20 cellular contexts compared by ENCODE assay signal in the genomic region with DNA sequence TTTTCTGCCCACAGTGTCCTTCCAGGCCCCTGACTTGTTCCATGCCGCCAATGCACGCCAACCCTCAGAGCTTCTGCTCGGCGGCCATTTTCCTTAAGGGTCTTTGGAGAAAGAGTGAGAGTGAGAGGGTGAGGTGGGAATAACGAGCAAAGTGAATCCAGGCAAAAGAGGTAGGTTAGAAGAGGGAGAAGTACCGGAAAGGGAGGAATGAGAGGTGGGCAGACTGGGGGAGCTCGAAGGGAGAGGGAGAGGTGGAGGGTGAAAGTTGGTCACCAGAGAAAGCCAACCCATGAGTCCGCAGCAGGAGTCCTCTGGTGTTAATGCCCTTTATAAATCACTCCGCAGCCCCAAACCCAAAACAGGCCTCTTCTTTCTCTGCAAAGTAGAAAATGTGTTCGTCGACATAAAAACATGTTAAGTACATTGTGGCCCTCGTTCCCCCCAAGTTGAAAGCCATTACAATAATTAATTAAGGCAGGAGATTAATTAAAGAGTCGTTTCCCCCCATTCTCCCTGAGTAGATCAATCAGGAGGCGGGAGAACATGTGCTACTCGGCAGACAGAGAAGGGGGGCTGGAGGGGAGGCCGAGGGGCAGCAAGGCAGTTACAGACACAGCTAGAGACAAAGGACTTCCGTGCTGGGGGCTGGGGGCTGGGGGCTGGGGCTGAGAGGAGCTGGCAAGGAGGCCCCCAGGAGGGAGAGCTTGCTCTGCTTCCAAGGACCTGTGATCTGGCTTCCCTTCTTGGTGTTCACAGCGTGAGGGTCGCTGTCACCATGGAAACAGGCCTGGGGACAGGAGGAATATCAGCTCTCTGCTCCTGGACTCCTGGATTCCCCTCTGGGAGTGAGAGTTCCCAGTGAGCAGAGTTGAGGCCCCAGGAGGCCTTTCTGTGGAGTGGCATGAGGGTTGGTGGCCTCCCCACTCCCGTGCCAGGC. TPM values are rescaled to one million over a fixed set of nuclear protein-coding genes. Genes with fewer than 3 reads are reported as not detected.
A peak's percentile ranks its signal among the peaks of the same experiment; 100 is the strongest.
DNase-seq lines count a peak whose midpoint lies in the region; ATAC-seq and TF ChIP-seq lines count a peak whose summit lies in the region.
"Had no signal": no experiment of that assay in that cellular context is flagged by ENCODE, and none has a peak within 500 bp of the region (broad histone marks: within the 10 kb centered on the region; RNA-seq: fewer than 3 reads in every experiment).

No MANE protein-coding gene starts in this region.

- no peaks in the 10 kb centered on the region for H3K9me3 Mint-ChIP-seq in activated naive CD4-positive, alpha-beta T cell treated with anti-CD3 and anti-CD28 coated beads, Interleukin-2, amount 10 ng/mL, durations not matched to agents 7 days and 5 days
- no peaks in the 10 kb centered on the region for H3K9me3 Mint-ChIP-seq in chondrocyte (ENCODE audit: low read depth)
- H3K9me3 Mint-ChIP-seq: activated CD4-positive, alpha-beta T cell treated with anti-CD3 and anti-CD28 coated beads, Interleukin-2, amount 10 ng/mL, durations not matched to agents 7 days and 5 days; activated naive CD4-positive, alpha-beta T cell treated with anti-CD3 and anti-CD28 coated beads for 36 hours; HFFc6 had no signal

- DNase-seq in activated naive CD4-positive, alpha-beta T cell treated with anti-CD3 and anti-CD28 coated beads, Interleukin-2, amount 10 ng/mL, durations not matched to agents 7 days and 5 days: peak; percentile 18
- DNase-seq in activated naive CD4-positive, alpha-beta T cell treated with Interleukin-2 at 50 U/mL for 16 hours: no peak
- peak; percentile 51 for DNase-seq in chondrocyte (ENCODE audit: low spot score)
- peak; percentile 13 to 58 for DNase-seq in tibial artery
- DNase-seq in medulla oblongata (ENCODE audit: extremely low spot score): no peak
- no peak for DNase-seq in SW 1271 (lab: John Stamatoyannopoulos, UW)
- DNase-seq: activated CD4-positive, alpha-beta T cell treated with anti-CD3 and anti-CD28 coated beads, Interleukin-2, amount 10 ng/mL, durations not matched to agents 7 days and 5 days; activated naive CD4-positive, alpha-beta T cell treated with anti-CD3 and anti-CD28 coated beads for 36 hours; cortex of kidney; foreskin fibroblast; HFFc6; NCI-H1105 treated with DMSO at 0.1 percent for 48 hours; NK-92 treated with Interleukin-12 subunit alpha and Interleukin-12 subunit beta, amount 100 ng/mL, for 24 hours; stimulated activated CD4-positive, alpha-beta T cell treated with anti-CD3 and anti-CD28 coated beads, Interleukin-2, amount 100 ng/mL, for 48 hours had no signal

- H3K9me3 ChIP-seq in mesodermal cell (ENCODE audit: control insufficient read depth, low read length) (no peaks in the 10 kb centered on the region), tibial artery (no peaks in the 10 kb centered on the region)
- H3K9me3 ChIP-seq: Caco-2, left lung had no signal

- ATAC-seq in HG02852 (IDR thresholded peaks at IDR 0.05; ENCODE audit: unreplicated experiment): no peak
- ATAC-seq: left lung had no signal

- TF ChIP-seq CTCF in chondrocyte (IDR thresholded peaks at IDR 0.05) (no peak), tibial artery (IDR thresholded peaks at IDR 0.05) (no peak)

- H3K4me3 ChIP-seq in mesodermal cell (ENCODE audit: extremely low read depth, insufficient read depth, low read length, poor library complexity, severe bottlenecking): no peak overlapping the region
- no peak overlapping the region for H3K4me3 ChIP-seq in tibial artery
- H3K4me3 ChIP-seq: left lung had no signal

- CTCF ChIA-PET in activated naive CD4-positive, alpha-beta T cell treated with anti-CD3 and anti-CD28 coated beads, Interleukin-2, amount 10 ng/mL, durations not matched to agents 7 days and 5 days (lab: Charles Lee): interaction anchor here (1.0 to 13.1 kb wide), 5 partner anchors 10 to 335 kb away, joined by 3 to 302 read pairs (median 12); no protein-coding TSS in a partner anchor

- WGBS in mesodermal cell (ENCODE audit: insufficient coverage in 2 of 2), 2 experiments: 53 to 83% methylated on average over 6 to 13 of the region's 20 CpGs

- intact Hi-C loops in tibial artery (cut with DNase I; ENCODE audit: low total_unique reads): loop anchor here (2.0 to 5.0 kb wide), 4 partner anchors 41 to 269 kb away; a partner anchor contains a TSS

- H3K36me3 ChIP-seq in mesodermal cell (ENCODE audit: control insufficient read depth, insufficient read depth, low read length) (no peaks in the 10 kb centered on the region), tibial artery (no peaks in the 10 kb centered on the region)
- H3K36me3 ChIP-seq: left lung had no signal

- H3K27ac Mint-ChIP-seq in activated naive CD4-positive, alpha-beta T cell treated with anti-CD3 and anti-CD28 coated beads, Interleukin-2, amount 10 ng/mL, durations not matched to agents 7 days and 5 days: no peak overlapping the region
- H3K27ac Mint-ChIP-seq in chondrocyte (ENCODE audit: unreplicated experiment): peak overlapping the region; percentile 52
- H3K27ac Mint-ChIP-seq: activated CD4-positive, alpha-beta T cell treated with anti-CD3 and anti-CD28 coated beads, Interleukin-2, amount 10 ng/mL, durations not matched to agents 7 days and 5 days; activated naive CD4-positive, alpha-beta T cell treated with anti-CD3 and anti-CD28 coated beads for 36 hours; HFFc6 had no signal

- H3K36me3 Mint-ChIP-seq in activated naive CD4-positive, alpha-beta T cell treated with anti-CD3 and anti-CD28 coated beads, Interleukin-2, amount 10 ng/mL, durations not matched to agents 7 days and 5 days: no peaks in the 10 kb centered on the region
- no peaks in the 10 kb centered on the region for H3K36me3 Mint-ChIP-seq in chondrocyte (ENCODE audit: low read depth)

- H3K27ac ChIP-seq in mesodermal cell (ENCODE audit: low read depth, low read length, severe bottlenecking) (peak overlapping the region; percentile 62), tibial artery (peak overlapping the region in 1 of 2 donors; percentile 22)
- H3K27ac ChIP-seq: left lung, parathyroid adenoma had no signal

- peaks cover 0 to 3% of the 10 kb centered on the region in 2 donors for H3K27me3 ChIP-seq in tibial artery

- H3K4me1 ChIP-seq in mesodermal cell (ENCODE audit: control insufficient read depth, insufficient read depth, low read length, poor library complexity, severe bottlenecking) (peaks cover 12% of the 10 kb centered on the region), tibial artery (peaks cover 0 to 4% (median 2%) of the 10 kb centered on the region in 4 donors)
- H3K4me1 ChIP-seq: Caco-2, left lung, parathyroid adenoma had no signal

- H3K4me3 Mint-ChIP-seq in activated naive CD4-positive, alpha-beta T cell treated with anti-CD3 and anti-CD28 coated beads, Interleukin-2, amount 10 ng/mL, durations not matched to agents 7 days and 5 days: no peak overlapping the region
- H3K4me3 Mint-ChIP-seq in chondrocyte (ENCODE audit: unreplicated experiment): no peak overlapping the region
- H3K4me3 Mint-ChIP-seq: activated CD4-positive, alpha-beta T cell treated with anti-CD3 and anti-CD28 coated beads, Interleukin-2, amount 10 ng/mL, durations not matched to agents 7 days and 5 days; activated naive CD4-positive, alpha-beta T cell treated with anti-CD3 and anti-CD28 coated beads for 36 hours; HFFc6 had no signal

- peaks cover 12% of the 10 kb centered on the region for H3K4me1 Mint-ChIP-seq in activated naive CD4-positive, alpha-beta T cell treated with anti-CD3 and anti-CD28 coated beads, Interleukin-2, amount 10 ng/mL, durations not matched to agents 7 days and 5 days
- H3K4me1 Mint-ChIP-seq in chondrocyte (ENCODE audit: low read depth): peaks cover 27% of the 10 kb centered on the region

- peaks cover 23% of the 10 kb centered on the region for H3K27me3 Mint-ChIP-seq in activated naive CD4-positive, alpha-beta T cell treated with anti-CD3 and anti-CD28 coated beads, Interleukin-2, amount 10 ng/mL, durations not matched to agents 7 days and 5 days
- no peaks in the 10 kb centered on the region for H3K27me3 Mint-ChIP-seq in chondrocyte (ENCODE audit: low read depth)
- H3K27me3 Mint-ChIP-seq: activated CD4-positive, alpha-beta T cell treated with anti-CD3 and anti-CD28 coated beads, Interleukin-2, amount 10 ng/mL, durations not matched to agents 7 days and 5 days had no signal

RNA-seq across cellular contexts. Expression of a gene that starts 16.0 kb away (rescaled TPM):
- 5.0 to 13.7 TPM (median 9.7 TPM) in 3 replicates for total RNA-seq in chondrocyte
- 3.8 TPM for polyA plus RNA-seq in mesodermal cell (2013, experiment 1 of 2)
- polyA plus RNA-seq in mesodermal cell (2013, experiment 2 of 2): 3.1 TPM
- total RNA-seq: LHCN-M2 had no signal

Comparison
In these comparisons a context has a peak if more than half of its experiments do, and no peak if none do; other contexts are left out.
1. DNase-seq: peak in activated naive CD4-positive, alpha-beta T cell treated with anti-CD3 and anti-CD28 coated beads, Interleukin-2, amount 10 ng/mL, durations not matched to agents 7 days and 5 days (single experiment), chondrocyte (single experiment) and tibial artery (2 of 2); none in activated naive CD4-positive, alpha-beta T cell treated with Interleukin-2 at 50 U/mL for 16 hours (single experiment), medulla oblongata (single experiment) and SW 1271 (0 of 2).